In the genomic region with DNA sequence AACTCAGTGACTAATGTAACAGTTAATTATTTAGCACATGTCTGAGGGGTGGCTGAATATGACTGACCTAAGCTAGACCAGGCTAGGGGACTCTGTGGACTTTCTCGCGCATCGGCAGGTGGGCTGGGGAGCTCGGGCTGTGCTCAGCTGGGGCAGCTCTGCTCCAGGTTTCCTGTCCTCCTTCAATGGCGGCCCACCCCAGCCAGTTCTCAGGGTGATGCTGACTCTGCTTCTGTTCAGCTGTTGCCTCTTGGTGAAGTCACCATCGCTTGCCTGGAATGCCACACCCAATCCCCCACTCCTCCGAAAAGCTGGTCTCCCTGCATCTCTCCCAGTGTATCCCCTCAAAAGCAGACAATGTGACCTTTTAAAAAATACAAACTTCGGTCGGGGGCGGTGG, we compare ENCODE assay signal across 23 cellular contexts.
"Had no signal": no experiment of that assay in that cellular context is flagged by ENCODE, and none has a peak within 500 bp of the region (broad histone marks: within the 10 kb centered on the region; RNA-seq: fewer than 3 reads in every experiment).

No MANE protein-coding gene starts in this region.

- H3K4me1 ChIP-seq: foreskin keratinocyte, gastroesophageal sphincter, left lung had no signal

- H3K4me2 ChIP-seq: hepatocyte had no signal

- FAIRE-seq: colon, endothelial cell of umbilical vein, frontal cortex, islet of Langerhans, keratinocyte had no signal

- ATAC-seq: foreskin keratinocyte, gastroesophageal sphincter, heart left ventricle, left cardiac atrium, left lung, left ventricle myocardium superior had no signal

- H3K79me2 ChIP-seq: hepatocyte had no signal

- H2AFZ ChIP-seq: hepatocyte had no signal

- H3K27ac ChIP-seq: coronary artery, dorsolateral prefrontal cortex, esophagus muscularis mucosa, foreskin keratinocyte, gastroesophageal sphincter, hepatocyte, left lung had no signal

- H3K9me3 ChIP-seq: esophagus muscularis mucosa, gastroesophageal sphincter, heart left ventricle, left lung had no signal

- H3K27me3 ChIP-seq: dorsolateral prefrontal cortex, esophagus muscularis mucosa, foreskin keratinocyte, gastroesophageal sphincter, heart left ventricle, hepatocyte, left lung had no signal

- H3K36me3 ChIP-seq: heart left ventricle, left lung had no signal

- DNase-seq: dermis blood vessel endothelial cell; dorsolateral prefrontal cortex; effector CD4-positive, alpha-beta T cell; effector memory CD4-positive, alpha-beta T cell; foreskin keratinocyte; heart left ventricle; hypothalamus; left cardiac atrium; left lung; left ventricle myocardium superior; mammary epithelial cell; mesendoderm; midbrain had no signal

- H3K4me3 ChIP-seq: coronary artery, dorsolateral prefrontal cortex, esophagus muscularis mucosa, gastroesophageal sphincter, heart left ventricle, hepatocyte, left lung, lung had no signal
